ENCODE assay signal across 18 cellular contexts in genomic region chrX:112571388-112571787, GRCh38.
DNase-seq lines count a peak whose midpoint lies in the region; ATAC-seq, FAIRE-seq and TF ChIP-seq lines count a peak whose summit lies in the region.
"Had no signal": no experiment of that assay in that cellular context is flagged by ENCODE, and none has a peak within 500 bp of the region (broad histone marks: within the 10 kb centered on the region; RNA-seq: fewer than 3 reads in every experiment).

No MANE protein-coding gene starts in this region.

- no peak for DNase-seq in WTC11 (ENCODE audit: low spot score)
- DNase-seq in RCC 7860 (ENCODE audit: low spot score): no peak
- DNase-seq in amniotic stem cell (lab: John Stamatoyannopoulos, UW): no peak
- no peak for DNase-seq in activated CD4-positive, alpha-beta T cell treated with anti-CD3 and anti-CD28 coated beads for 48 hours
- DNase-seq: BE2C; CD4-positive, CD25-positive, alpha-beta regulatory T cell; COR-L47; DMS 273 treated with DMSO at 0.1 percent for 48 hours; DND-41; KG1; NCI-H187 treated with DMSO at 0.1 percent for 48 hours; Peyer's patch; T-helper 17 cell had no signal

- peaks cover 29% of the 10 kb centered on the region for H3K4me1 Mint-ChIP-seq in WTC11
- H3K4me1 Mint-ChIP-seq: CD4-positive, CD25-positive, alpha-beta regulatory T cell; T-helper 17 cell had no signal

- CTCF ChIA-PET in WTC11 (lab: Charles Lee): no interaction called here

- peaks cover 17% of the 10 kb centered on the region for H3K36me3 Mint-ChIP-seq in WTC11
- H3K36me3 Mint-ChIP-seq: CD4-positive, CD25-positive, alpha-beta regulatory T cell had no signal

- POLR2A ChIA-PET in WTC11 (lab: Charles Lee): no interaction called here

- ATAC-seq in GM18511 (IDR thresholded peaks at IDR 0.05; ENCODE audit: unreplicated experiment): peak; percentile 71
- ATAC-seq in GM21619 (IDR thresholded peaks at IDR 0.05; ENCODE audit: unreplicated experiment): peak; percentile 66
- ATAC-seq in HG02840 (IDR thresholded peaks at IDR 0.05; ENCODE audit: low FRiP score, unreplicated experiment): peak; percentile 62
- ATAC-seq in WTC11: no peak
- ATAC-seq: Right ventricle myocardium inferior, T-helper 17 cell had no signal

- peak overlapping the region; percentile 94 for H3K27ac Mint-ChIP-seq in WTC11
- H3K27ac Mint-ChIP-seq: CD4-positive, CD25-positive, alpha-beta regulatory T cell; T-helper 17 cell had no signal

- no peak for FAIRE-seq in RCC 7860 (lab: Jason Lieb, UNC)
- FAIRE-seq: A204.1 had no signal

- H3K9me3 Mint-ChIP-seq in WTC11: peaks cover 17% of the 10 kb centered on the region

- no peak for TF ChIP-seq CTCF in WTC11 (IDR thresholded peaks at IDR 0.05)

- peak overlapping the region; percentile 32; the same call in 1 of the 2 replicates for H3K4me3 Mint-ChIP-seq in WTC11
- H3K4me3 Mint-ChIP-seq: CD4-positive, CD25-positive, alpha-beta regulatory T cell; T-helper 17 cell had no signal

- peaks cover 7% of the 10 kb centered on the region for H3K27me3 Mint-ChIP-seq in WTC11 (ENCODE audit: low read depth)
- H3K27me3 Mint-ChIP-seq: CD4-positive, CD25-positive, alpha-beta regulatory T cell; T-helper 17 cell had no signal

TF ChIP-seq in WTC11, 78 proteins besides CTCF, POLR2A, EP300 and RAD21:
- TF ChIP-seq ZNF671 (CRISPR knock-in tag; IDR thresholded peaks at IDR 0.05) (no peak), PRRX2 (CRISPR knock-in tag; IDR thresholded peaks at IDR 0.05) (no peak), ZBTB21 (CRISPR knock-in tag; IDR thresholded peaks at IDR 0.05; ENCODE audit: borderline replicate concordance) (no peak), FOXJ3 (CRISPR knock-in tag; IDR thresholded peaks at IDR 0.05; ENCODE audit: borderline replicate concordance) (no peak), ESRRA (CRISPR knock-in tag; IDR thresholded peaks at IDR 0.05; ENCODE audit: borderline replicate concordance) (no peak), ZNF423 (CRISPR knock-in tag; IDR thresholded peaks at IDR 0.05) (no peak)
- TF ChIP-seq, protein P1, sequence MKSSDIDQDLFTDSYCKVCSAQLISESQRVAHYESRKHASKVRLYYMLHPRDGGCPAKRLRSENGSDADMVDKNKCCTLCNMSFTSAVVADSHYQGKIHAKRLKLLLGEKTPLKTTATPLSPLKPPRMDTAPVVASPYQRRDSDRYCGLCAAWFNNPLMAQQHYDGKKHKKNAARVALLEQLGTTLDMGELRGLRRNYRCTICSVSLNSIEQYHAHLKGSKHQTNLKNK (CRISPR knock-in tag; IDR thresholded peaks at IDR 0.05): no peak
- TF ChIP-seq, protein P2, sequence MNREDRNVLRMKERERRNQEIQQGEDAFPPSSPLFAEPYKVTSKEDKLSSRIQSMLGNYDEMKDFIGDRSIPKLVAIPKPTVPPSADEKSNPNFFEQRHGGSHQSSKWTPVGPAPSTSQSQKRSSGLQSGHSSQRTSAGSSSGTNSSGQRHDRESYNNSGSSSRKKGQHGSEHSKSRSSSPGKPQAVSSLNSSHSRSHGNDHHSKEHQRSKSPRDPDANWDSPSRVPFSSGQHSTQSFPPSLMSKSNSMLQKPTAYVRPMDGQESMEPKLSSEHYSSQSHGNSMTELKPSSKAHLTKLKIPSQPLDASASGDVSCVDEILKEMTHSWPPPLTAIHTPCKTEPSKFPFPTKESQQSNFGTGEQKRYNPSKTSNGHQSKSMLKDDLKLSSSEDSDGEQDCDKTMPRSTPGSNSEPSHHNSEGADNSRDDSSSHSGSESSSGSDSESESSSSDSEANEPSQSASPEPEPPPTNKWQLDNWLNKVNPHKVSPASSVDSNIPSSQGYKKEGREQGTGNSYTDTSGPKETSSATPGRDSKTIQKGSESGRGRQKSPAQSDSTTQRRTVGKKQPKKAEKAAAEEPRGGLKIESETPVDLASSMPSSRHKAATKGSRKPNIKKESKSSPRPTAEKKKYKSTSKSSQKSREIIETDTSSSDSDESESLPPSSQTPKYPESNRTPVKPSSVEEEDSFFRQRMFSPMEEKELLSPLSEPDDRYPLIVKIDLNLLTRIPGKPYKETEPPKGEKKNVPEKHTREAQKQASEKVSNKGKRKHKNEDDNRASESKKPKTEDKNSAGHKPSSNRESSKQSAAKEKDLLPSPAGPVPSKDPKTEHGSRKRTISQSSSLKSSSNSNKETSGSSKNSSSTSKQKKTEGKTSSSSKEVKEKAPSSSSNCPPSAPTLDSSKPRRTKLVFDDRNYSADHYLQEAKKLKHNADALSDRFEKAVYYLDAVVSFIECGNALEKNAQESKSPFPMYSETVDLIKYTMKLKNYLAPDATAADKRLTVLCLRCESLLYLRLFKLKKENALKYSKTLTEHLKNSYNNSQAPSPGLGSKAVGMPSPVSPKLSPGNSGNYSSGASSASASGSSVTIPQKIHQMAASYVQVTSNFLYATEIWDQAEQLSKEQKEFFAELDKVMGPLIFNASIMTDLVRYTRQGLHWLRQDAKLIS (CRISPR knock-in tag; IDR thresholded peaks at IDR 0.05; ENCODE audit: borderline replicate concordance): no peak
- TF ChIP-seq, protein P3, sequence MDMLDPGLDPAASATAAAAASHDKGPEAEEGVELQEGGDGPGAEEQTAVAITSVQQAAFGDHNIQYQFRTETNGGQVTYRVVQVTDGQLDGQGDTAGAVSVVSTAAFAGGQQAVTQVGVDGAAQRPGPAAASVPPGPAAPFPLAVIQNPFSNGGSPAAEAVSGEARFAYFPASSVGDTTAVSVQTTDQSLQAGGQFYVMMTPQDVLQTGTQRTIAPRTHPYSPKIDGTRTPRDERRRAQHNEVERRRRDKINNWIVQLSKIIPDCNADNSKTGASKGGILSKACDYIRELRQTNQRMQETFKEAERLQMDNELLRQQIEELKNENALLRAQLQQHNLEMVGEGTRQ (CRISPR knock-in tag; IDR thresholded peaks at IDR 0.05): no peak
TF ChIP-seq in WTC11: peak in this region for 0.
